Comparison of ENCODE assay signal across 11 cellular contexts in the genomic region with DNA sequence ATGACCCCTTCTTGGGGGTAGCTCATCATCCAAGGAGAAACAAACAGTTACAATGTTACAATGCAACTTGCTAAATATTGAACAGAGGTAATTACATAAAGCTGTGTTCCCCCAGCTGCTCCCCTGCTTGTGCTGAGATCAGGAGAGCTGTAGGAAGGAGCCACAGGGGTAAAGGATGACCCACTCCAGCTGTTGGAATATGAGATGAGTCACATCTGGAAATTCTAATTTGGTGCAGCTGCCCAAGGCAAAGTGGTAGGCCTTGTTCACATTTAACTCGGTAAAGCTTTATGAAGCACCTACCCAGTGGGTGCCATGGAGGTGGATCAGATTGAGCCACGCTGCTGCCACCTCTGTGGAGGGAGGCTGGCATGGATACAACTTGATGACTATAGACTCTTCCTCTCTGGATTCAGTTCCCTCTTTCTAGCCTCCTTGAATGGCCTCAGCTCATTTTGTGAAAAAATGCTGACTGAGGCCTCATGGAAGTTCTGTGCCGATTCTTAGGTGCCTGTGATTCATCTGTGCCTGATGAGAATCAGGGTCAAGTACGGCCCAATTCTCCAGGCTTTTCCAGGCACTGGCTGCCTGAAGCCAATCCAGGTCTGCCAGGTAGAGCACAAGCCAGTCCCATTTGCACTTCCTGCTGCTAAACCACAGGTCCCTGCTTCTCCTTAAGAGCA. TPM values are rescaled to one million over a fixed set of nuclear protein-coding genes. Genes with fewer than 3 reads are reported as not detected.
DNase-seq lines count a peak whose midpoint lies in the region; ATAC-seq and TF ChIP-seq lines count a peak whose summit lies in the region.
"Had no signal": no experiment of that assay in that cellular context is flagged by ENCODE, and none has a peak within 500 bp of the region (broad histone marks: within the 10 kb centered on the region; RNA-seq: fewer than 3 reads in every experiment).

No MANE protein-coding gene starts in this region.

- no peaks in the 10 kb centered on the region for H3K9me3 Mint-ChIP-seq in WTC11
- H3K9me3 Mint-ChIP-seq: activated CD4-positive, alpha-beta memory T cell treated with anti-CD3 and anti-CD28 coated beads, Interleukin-2, amount 10 ng/mL, durations not matched to agents 7 days and 5 days had no signal

- TF ChIP-seq CTCF in WTC11 (IDR thresholded peaks at IDR 0.05) (no peak), stomach (IDR thresholded peaks at IDR 0.05) (no peak), prostate gland (IDR thresholded peaks at IDR 0.05) (no peak)

- TF ChIP-seq EP300 in stomach (IDR thresholded peaks at IDR 0.05) = no peak

- TF ChIP-seq POLR2A in stomach (IDR thresholded peaks at IDR 0.05) = no peak
- TF ChIP-seq POLR2A in prostate gland (IDR thresholded peaks at IDR 0.05) = no peak

- CTCF ChIA-PET in WTC11 (lab: Charles Lee) = interaction anchor here (1.3 to 4.7 kb wide), 4 partner anchors 13 to 185 kb away, joined by 3 to 41 read pairs (median 6); a partner anchor contains a TSS

- intact Hi-C loops in stomach (cut with DNase I; ENCODE audit: low total_unique reads) = no loop called here
- intact Hi-C loops in prostate gland (cut with DNase I) = no loop called here

- H3K27me3 ChIP-seq in stomach = no peaks in the 10 kb centered on the region
- H3K27me3 ChIP-seq in prostate gland (replicated peaks; ENCODE audit: insufficient read depth) = no peaks in the 10 kb centered on the region

- H3K4me1 Mint-ChIP-seq in WTC11 = no peaks in the 10 kb centered on the region

- H3K27me3 Mint-ChIP-seq in WTC11 (ENCODE audit: low read depth) = no peaks in the 10 kb centered on the region
- H3K27me3 Mint-ChIP-seq: activated CD4-positive, alpha-beta memory T cell treated with anti-CD3 and anti-CD28 coated beads, Interleukin-2, amount 10 ng/mL, durations not matched to agents 7 days and 5 days had no signal

- POLR2A ChIA-PET in WTC11 (lab: Charles Lee) = interaction anchor here (0.7 to 1.4 kb wide), 2 partner anchors 7 to 17 kb away, joined by 3 to 4 read pairs; a partner anchor contains a TSS

- H3K27ac ChIP-seq in stomach (peak overlapping the region in 2 of 5 donors; percentile 20 to 37), prostate gland (no peak overlapping the region)

- H3K4me1 ChIP-seq in stomach (peaks cover 0 to 16% (median 3%) of the 10 kb centered on the region in 4 donors), prostate gland (replicated peaks) (peaks cover 6% of the 10 kb centered on the region)

- peaks cover 30 to 59% (median 58%) of the 10 kb centered on the region in 4 donors for H3K36me3 ChIP-seq in stomach
- peaks cover 10% of the 10 kb centered on the region in 2 donors for H3K36me3 ChIP-seq in prostate gland

- H3K9me3 ChIP-seq in stomach = no peaks in the 10 kb centered on the region
- no peaks in the 10 kb centered on the region for H3K9me3 ChIP-seq in prostate gland

- ATAC-seq in WTC11 (no peak), HG03460 (IDR thresholded peaks at IDR 0.05; ENCODE audit: unreplicated experiment) (no peak)

- DNase-seq in ELR (ENCODE audit: low read depth) (peak; percentile 29), WTC11 (ENCODE audit: low spot score) (no peak), medulla oblongata (ENCODE audit: extremely low spot score) (peak; percentile 39), stomach (no peak), prostate gland (ENCODE audit: low spot score) (no peak)
- DNase-seq: activated CD4-positive, alpha-beta memory T cell treated with anti-CD3 and anti-CD28 coated beads, Interleukin-2, amount 10 ng/mL, durations not matched to agents 7 days and 5 days; amniotic stem cell; NCI-H2107; stimulated activated naive CD4-positive, alpha-beta T cell treated with Interleukin-2 at 50 U/mL for 16 hours had no signal

- 58 to 83% (median 68%) methylated on average over 4 of the region's 4 CpGs for WGBS in stomach, 5 donors
- 61% methylated on average over 4 of the region's 4 CpGs for WGBS in prostate gland

- H3K36me3 Mint-ChIP-seq in WTC11 = peaks cover 32% of the 10 kb centered on the region

- no peak overlapping the region for H3K4me3 Mint-ChIP-seq in WTC11
- H3K4me3 Mint-ChIP-seq: activated CD4-positive, alpha-beta memory T cell treated with anti-CD3 and anti-CD28 coated beads, Interleukin-2, amount 10 ng/mL, durations not matched to agents 7 days and 5 days had no signal

- no peak overlapping the region for H3K4me3 ChIP-seq in stomach
- no peak overlapping the region for H3K4me3 ChIP-seq in prostate gland
- H3K4me3 ChIP-seq: lung had no signal

- H3K27ac Mint-ChIP-seq in WTC11 = peak overlapping the region; percentile 57; the same call in 1 of the 2 replicates
- H3K27ac Mint-ChIP-seq: activated CD4-positive, alpha-beta memory T cell treated with anti-CD3 and anti-CD28 coated beads, Interleukin-2, amount 10 ng/mL, durations not matched to agents 7 days and 5 days had no signal

TF ChIP-seq in WTC11, 78 proteins besides CTCF, POLR2A, EP300 and RAD21 (continues in another document):
- TF ChIP-seq GRHL2 (CRISPR knock-in tag; IDR thresholded peaks at IDR 0.05; ENCODE audit: insufficient replicate concordance, severe bottlenecking) = no peak
- TF ChIP-seq, protein P1, sequence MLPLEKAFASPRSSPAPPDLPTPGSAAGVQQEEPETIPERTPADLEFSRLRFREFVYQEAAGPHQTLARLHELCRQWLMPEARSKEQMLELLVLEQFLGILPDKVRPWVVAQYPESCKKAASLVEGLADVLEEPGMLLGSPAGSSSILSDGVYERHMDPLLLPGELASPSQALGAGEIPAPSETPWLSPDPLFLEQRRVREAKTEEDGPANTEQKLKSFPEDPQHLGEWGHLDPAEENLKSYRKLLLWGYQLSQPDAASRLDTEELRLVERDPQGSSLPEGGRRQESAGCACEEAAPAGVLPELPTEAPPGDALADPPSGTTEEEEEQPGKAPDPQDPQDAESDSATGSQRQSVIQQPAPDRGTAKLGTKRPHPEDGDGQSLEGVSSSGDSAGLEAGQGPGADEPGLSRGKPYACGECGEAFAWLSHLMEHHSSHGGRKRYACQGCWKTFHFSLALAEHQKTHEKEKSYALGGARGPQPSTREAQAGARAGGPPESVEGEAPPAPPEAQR (CRISPR knock-in tag; IDR thresholded peaks at IDR 0.05) = no peak
- no peak for TF ChIP-seq GABPB1 (CRISPR knock-in tag; IDR thresholded peaks at IDR 0.05)
- no peak for TF ChIP-seq ZBTB21 (CRISPR knock-in tag; IDR thresholded peaks at IDR 0.05; ENCODE audit: borderline replicate concordance)
- TF ChIP-seq, protein P2, sequence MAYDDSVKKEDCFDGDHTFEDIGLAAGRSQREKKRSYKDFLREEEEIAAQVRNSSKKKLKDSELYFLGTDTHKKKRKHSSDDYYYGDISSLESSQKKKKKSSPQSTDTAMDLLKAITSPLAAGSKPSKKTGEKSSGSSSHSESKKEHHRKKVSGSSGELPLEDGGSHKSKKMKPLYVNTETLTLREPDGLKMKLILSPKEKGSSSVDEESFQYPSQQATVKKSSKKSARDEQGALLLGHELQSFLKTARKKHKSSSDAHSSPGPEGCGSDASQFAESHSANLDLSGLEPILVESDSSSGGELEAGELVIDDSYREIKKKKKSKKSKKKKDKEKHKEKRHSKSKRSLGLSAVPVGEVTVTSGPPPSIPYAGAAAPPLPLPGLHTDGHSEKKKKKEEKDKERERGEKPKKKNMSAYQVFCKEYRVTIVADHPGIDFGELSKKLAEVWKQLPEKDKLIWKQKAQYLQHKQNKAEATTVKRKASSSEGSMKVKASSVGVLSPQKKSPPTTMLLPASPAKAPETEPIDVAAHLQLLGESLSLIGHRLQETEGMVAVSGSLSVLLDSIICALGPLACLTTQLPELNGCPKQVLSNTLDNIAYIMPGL (CRISPR knock-in tag; IDR thresholded peaks at IDR 0.05) = no peak
- no peak for TF ChIP-seq CREM (CRISPR knock-in tag; IDR thresholded peaks at IDR 0.05)
- TF ChIP-seq, protein P3, sequence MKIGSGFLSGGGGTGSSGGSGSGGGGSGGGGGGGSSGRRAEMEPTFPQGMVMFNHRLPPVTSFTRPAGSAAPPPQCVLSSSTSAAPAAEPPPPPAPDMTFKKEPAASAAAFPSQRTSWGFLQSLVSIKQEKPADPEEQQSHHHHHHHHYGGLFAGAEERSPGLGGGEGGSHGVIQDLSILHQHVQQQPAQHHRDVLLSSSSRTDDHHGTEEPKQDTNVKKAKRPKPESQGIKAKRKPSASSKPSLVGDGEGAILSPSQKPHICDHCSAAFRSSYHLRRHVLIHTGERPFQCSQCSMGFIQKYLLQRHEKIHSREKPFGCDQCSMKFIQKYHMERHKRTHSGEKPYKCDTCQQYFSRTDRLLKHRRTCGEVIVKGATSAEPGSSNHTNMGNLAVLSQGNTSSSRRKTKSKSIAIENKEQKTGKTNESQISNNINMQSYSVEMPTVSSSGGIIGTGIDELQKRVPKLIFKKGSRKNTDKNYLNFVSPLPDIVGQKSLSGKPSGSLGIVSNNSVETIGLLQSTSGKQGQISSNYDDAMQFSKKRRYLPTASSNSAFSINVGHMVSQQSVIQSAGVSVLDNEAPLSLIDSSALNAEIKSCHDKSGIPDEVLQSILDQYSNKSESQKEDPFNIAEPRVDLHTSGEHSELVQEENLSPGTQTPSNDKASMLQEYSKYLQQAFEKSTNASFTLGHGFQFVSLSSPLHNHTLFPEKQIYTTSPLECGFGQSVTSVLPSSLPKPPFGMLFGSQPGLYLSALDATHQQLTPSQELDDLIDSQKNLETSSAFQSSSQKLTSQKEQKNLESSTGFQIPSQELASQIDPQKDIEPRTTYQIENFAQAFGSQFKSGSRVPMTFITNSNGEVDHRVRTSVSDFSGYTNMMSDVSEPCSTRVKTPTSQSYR (CRISPR knock-in tag; IDR thresholded peaks at IDR 0.05) = no peak

RNA-seq across cellular contexts. Expression of a gene that starts 7.5 kb away (rescaled TPM):
- total RNA-seq in WTC11 (2021) (13.2 to 16.3 TPM (median 15.9 TPM) in 3 replicates), stomach (10 to 100 TPM in 2 of 5 donors, 1 to 10 TPM in 2, under 1 TPM in 1; 0.58 to 86.4 (median 7.1) TPM), prostate gland (10 to 100 TPM; 13.4 to 17.8 TPM)
- 1 to 10 TPM; 2.0 to 4.4 (median 3.1) TPM for polyA plus RNA-seq in stomach

RNA-seq across cellular contexts. Expression of a gene that starts 17.2 kb away (rescaled TPM):
- total RNA-seq in WTC11 (2021) (15.4 to 16.5 TPM (median 16.0 TPM) in 3 replicates), stomach (10 to 100 TPM in 3 of 5 donors, 1 to 10 TPM in 2; 7.8 to 49.0 (median 10.3) TPM), prostate gland (10 to 100 TPM; 16.9 to 18.9 TPM)
- polyA plus RNA-seq in stomach = 1 to 10 TPM; 3.8 to 5.4 (median 4.6) TPM

RNA-seq across cellular contexts. Expression of a gene that starts 31.2 kb away (rescaled TPM):
- total RNA-seq in WTC11 (2021) = 4.2 to 6.0 TPM (median 4.9 TPM) in 3 replicates
- 100 to 1,000 TPM in 1 of 5 donors, 10 to 100 TPM in 3, 1 to 10 TPM in 1; 9.4 to 123 (median 18.3) TPM for total RNA-seq in stomach
- polyA plus RNA-seq in stomach = 10 to 100 TPM; 25.2 to 26.1 (median 25.3) TPM
- total RNA-seq in prostate gland = 10 to 100 TPM; 20.4 to 21.5 TPM

RNA-seq across cellular contexts. Expression of a gene that starts 44.6 kb away (rescaled TPM):
- total RNA-seq in WTC11 (2021) (9.0 to 10.4 TPM (median 9.1 TPM) in 3 replicates), stomach (100 to 1,000 TPM in 1 of 5 donors, 10 to 100 TPM in 3, 1 to 10 TPM in 1; 3.5 to 107 (median 13.4) TPM), prostate gland (10 to 100 TPM; 15.7 to 22.5 TPM)
- polyA plus RNA-seq in stomach = 1 to 10 TPM; 3.9 to 7.8 (median 6.8) TPM

RNA-seq across cellular contexts. Expression of a gene that starts 48.0 kb away (rescaled TPM):
- total RNA-seq in WTC11 (2021) (21.9 to 24.3 TPM (median 22.0 TPM) in 3 replicates), stomach (100 to 1,000 TPM in 2 of 5 donors, 10 to 100 TPM in 2, 1 to 10 TPM in 1; 9.0 to 123 (median 93.9) TPM), prostate gland (10 to 100 TPM; 37.5 to 66.7 TPM)
- polyA plus RNA-seq in stomach = 10 to 100 TPM; 69.8 to 79.7 (median 79.6) TPM

Comparison
In these comparisons a context has a peak if more than half of its experiments do, and no peak if none do; other contexts are left out.
1. DNase-seq: peak in ELR (single experiment) and medulla oblongata (single experiment); none in WTC11 (single experiment), stomach (single experiment) and prostate gland (single experiment).